In the genomic region with DNA sequence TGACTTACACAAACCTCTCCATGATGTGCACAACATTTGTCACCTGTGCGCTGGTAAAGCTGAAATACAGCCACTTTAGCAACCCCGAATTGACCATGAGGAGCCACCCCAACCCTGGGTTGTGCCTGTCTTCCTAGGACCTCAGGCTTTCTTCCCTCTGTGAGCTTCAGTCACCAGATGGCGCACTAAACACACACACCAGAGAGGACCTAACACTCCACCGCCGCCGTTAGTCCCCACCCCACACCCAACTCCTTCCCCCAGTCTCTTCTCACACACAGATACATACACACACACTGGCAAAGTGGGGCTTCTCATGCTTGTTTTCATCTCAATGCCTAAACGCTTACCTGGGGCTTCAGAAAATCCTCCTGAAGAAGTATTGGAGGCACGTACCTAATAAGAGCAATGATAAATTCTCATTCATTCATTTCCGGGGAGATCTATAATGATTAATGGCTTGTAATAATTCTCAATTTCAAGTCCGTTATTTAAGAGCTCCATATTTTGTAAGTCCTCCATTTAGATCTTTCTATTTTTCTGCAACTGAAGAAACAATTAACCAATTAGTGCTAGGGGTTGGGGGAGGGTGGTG, we compare ENCODE assay signal across 8 cellular contexts. TPM values are rescaled to one million over a fixed set of nuclear protein-coding genes. Genes with fewer than 3 reads are reported as not detected.
DNase-seq lines count a peak whose midpoint lies in the region; ATAC-seq and TF ChIP-seq lines count a peak whose summit lies in the region.

No MANE protein-coding gene starts in this region.

- WGBS in testis, 2 donors, result 12 to 13% methylated on average over 10 of the region's 10 CpGs

- DNase-seq in ELF-1 (ENCODE audit: low read depth, low spot score) (peak; percentile 92), H7 (peak; percentile 80), LoVo (ENCODE audit: low spot score) (peak; percentile 84), RPMI8226 (peak; percentile 84), foreskin melanocyte (peak; percentile 72), osteoblast (ENCODE audit: insufficient read length, low spot score, missing footprints) (peak; percentile 46), testis (peak; percentile 91)

- H3K27me3 ChIP-seq in H7 (ENCODE audit: control insufficient read depth, insufficient read depth, low read length), result no peaks in the 10 kb centered on the region
- H3K27me3 ChIP-seq in osteoblast (ENCODE audit: insufficient read depth, low read length), result no peaks in the 10 kb centered on the region
- no peaks in the 10 kb centered on the region for H3K27me3 ChIP-seq in testis

- no peaks in the 10 kb centered on the region for H3K36me3 Mint-ChIP-seq in activated T-helper 17 cell treated with anti-CD3 and anti-CD28 coated beads, Interleukin-2, amount 50 U/mL, for 72 hours (ENCODE audit: low read depth)

- H3K79me2 ChIP-seq in osteoblast (ENCODE audit: insufficient read depth, low read length), result peaks cover 29% of the 10 kb centered on the region

- H3K4me3 ChIP-seq in H7 (ENCODE audit: insufficient read depth, low read depth, low read length) (no peak overlapping the region), osteoblast (ENCODE audit: insufficient read depth, low read length) (peak overlapping the region; percentile 58), testis (no peak overlapping the region)

- TF ChIP-seq CTCF in osteoblast (IDR thresholded peaks at IDR 0.05; ENCODE audit: extremely low read depth, low read depth, low read length), result peak; percentile 96
- peak; percentile 47 to 67 (median 60) for TF ChIP-seq CTCF in testis (IDR thresholded peaks at IDR 0.05)

- intact Hi-C loops in testis (cut with DNase I; ENCODE audit: low total_unique reads), result no loop called here

- no peaks in the 10 kb centered on the region for H3K36me3 ChIP-seq in H7 (replicated peaks; ENCODE audit: control insufficient read depth, insufficient read depth, low read length)
- peaks cover 16% of the 10 kb centered on the region for H3K36me3 ChIP-seq in osteoblast (ENCODE audit: insufficient read depth, low read length)
- H3K36me3 ChIP-seq in testis (ENCODE audit: low read depth, missing control alignments), result no peaks in the 10 kb centered on the region

- TF ChIP-seq POLR2A in testis (IDR thresholded peaks at IDR 0.05), result no peak

- H3K9me3 ChIP-seq in osteoblast (ENCODE audit: low read depth, low read length) (no peaks in the 10 kb centered on the region), testis (no peaks in the 10 kb centered on the region)

- no peak overlapping the region for H3K27ac Mint-ChIP-seq in activated T-helper 17 cell treated with anti-CD3 and anti-CD28 coated beads, Interleukin-2, amount 50 U/mL, for 72 hours

- H2AFZ ChIP-seq in osteoblast (ENCODE audit: low read length), result peak overlapping the region; percentile 71

- H4K20me1 ChIP-seq in osteoblast (ENCODE audit: insufficient read depth, low read length), result peaks cover 10% of the 10 kb centered on the region

- H3K9me3 Mint-ChIP-seq in activated T-helper 17 cell treated with anti-CD3 and anti-CD28 coated beads, Interleukin-2, amount 50 U/mL, for 72 hours, result no peaks in the 10 kb centered on the region

- H3K27ac ChIP-seq in osteoblast (ENCODE audit: low read depth, low read length), result peak overlapping the region; percentile 98
- no peak overlapping the region for H3K27ac ChIP-seq in testis

- H3K4me2 ChIP-seq in osteoblast (ENCODE audit: insufficient read depth, low read length), result peak overlapping the region; percentile 93

- H3K4me3 Mint-ChIP-seq in activated T-helper 17 cell treated with anti-CD3 and anti-CD28 coated beads, Interleukin-2, amount 50 U/mL, for 72 hours, result peak overlapping the region; percentile 48

- H3K4me1 Mint-ChIP-seq in activated T-helper 17 cell treated with anti-CD3 and anti-CD28 coated beads, Interleukin-2, amount 50 U/mL, for 72 hours, result peaks cover 7% of the 10 kb centered on the region

- H3K4me1 ChIP-seq in osteoblast (ENCODE audit: insufficient read depth, low read length) (peaks cover 59% of the 10 kb centered on the region), testis (peaks cover 4% of the 10 kb centered on the region)

- ATAC-seq in activated T-helper 17 cell treated with anti-CD3 and anti-CD28 coated beads, Interleukin-2, amount 50 U/mL, for 72 hours (replicated peaks), result peak; percentile 99

- H3K27me3 Mint-ChIP-seq in activated T-helper 17 cell treated with anti-CD3 and anti-CD28 coated beads, Interleukin-2, amount 50 U/mL, for 72 hours, result peaks cover 10% of the 10 kb centered on the region

RNA-seq across cellular contexts. Expression of a gene that starts 2.1 kb away (rescaled TPM):
- 17.2 and 19.1 TPM in 2 replicates for total RNA-seq in H7 (2014; rRNA removed; shearing (Covaris generic))
- not detected for total RNA-seq in activated T-helper 17 cell treated with anti-CD3 and anti-CD28 coated beads, Interleukin-2, amount 50 U/mL, for 72 hours
- 564 and 657 TPM in 2 replicates for total RNA-seq in osteoblast
- 10 to 100 TPM; 13.8 to 18.8 TPM for total RNA-seq in testis
- 159 TPM for polyA plus RNA-seq in testis (ENCODE audit: insufficient read depth, low read depth, low replicate concordance)

Comparison
In these comparisons a context has a peak if more than half of its experiments do, and no peak if none do; other contexts are left out.
1. RNA of a gene that starts 2.1 kb away (total RNA-seq): 564 to 657 TPM in osteoblast; 13.8 to 18.8 TPM in testis, 17.2 to 19.1 TPM in H7 and not detected in activated T-helper 17 cell treated with anti-CD3 and anti-CD28 coated beads, Interleukin-2, amount 50 U/mL, for 72 hours; every median in the first group is over 10 times any median in the second.
2. Peak in every context shown above with its lines, with median percentiles within 50 percentile points of each other: DNase-seq.